In genomic region chr7:100192281-100192862, GRCh38 we compare ENCODE assay signal across 1 cellular context.
TF ChIP-seq lines count a peak whose summit lies in the region.
"Not testable (repeated sequence)": the region's sequence is repeated elsewhere in the genome, so short reads cannot be mapped to it uniquely, and the experiment has no call there.

No MANE protein-coding gene starts in this region.

TF ChIP-seq in K562, 482 proteins besides CTCF, POLR2A, EP300 and RAD21:
- TF ChIP-seq CEBPB (tag; IDR thresholded peaks at IDR 0.05) (peak; percentile 72), CEBPG (tag; conservative IDR thresholded peaks at IDR 0.05 in 1 of 2, IDR thresholded peaks at IDR 0.05 in 1 of 2) (0 out of 4 replicates have a peak, but pooled peaks of 1 of the 2 experiments have one; percentile 19)
- not testable (repeated sequence) for TF ChIP-seq CEBPG (CRISPR knock-in tag; IDR thresholded peaks at IDR 0.05)
